In the genomic region with DNA sequence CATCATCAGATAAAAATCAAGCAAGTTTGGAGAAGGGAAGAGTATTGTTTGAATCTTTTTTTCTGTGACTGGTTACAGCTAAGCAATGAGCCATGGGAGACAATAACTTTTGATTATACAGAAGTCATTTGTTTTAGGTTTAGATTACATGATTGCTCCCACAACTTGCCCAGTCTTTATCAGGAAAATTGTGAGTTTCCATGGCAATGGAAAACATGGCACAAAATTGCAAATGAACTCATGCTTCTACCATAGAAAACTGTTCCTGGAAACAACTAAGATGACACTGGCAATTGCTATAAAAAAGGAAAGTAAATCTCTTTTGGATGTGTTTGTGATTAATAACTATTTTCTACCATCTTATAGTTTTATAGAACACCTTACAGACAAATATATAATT, we compare ENCODE assay signal across 17 cellular contexts.
DNase-seq lines count a peak whose midpoint lies in the region; ATAC-seq and TF ChIP-seq lines count a peak whose summit lies in the region.
"Had no signal": no experiment of that assay in that cellular context is flagged by ENCODE, and none has a peak within 500 bp of the region (broad histone marks: within the 10 kb centered on the region; RNA-seq: fewer than 3 reads in every experiment).

No MANE protein-coding gene starts in this region.

- BruUV-seq in PC-3 (replicated peaks; lab: Mats Ljungman, UMichigan): no TSS peak

- TF ChIP-seq EP300 in sigmoid colon (IDR thresholded peaks at IDR 0.05): no peak

- H3K9me3 ChIP-seq in PC-3 (ENCODE audit: low read length) (no peaks in the 10 kb centered on the region), sigmoid colon (no peaks in the 10 kb centered on the region)
- H3K9me3 ChIP-seq: BLaER1 treated with 17β-estradiol and CSF1 and Interleukin-3, amounts not matched to agents 10 nM and 100 nM had no signal

- H3K36me3 ChIP-seq in PC-3 (ENCODE audit: low read depth, low read length) (no peaks in the 10 kb centered on the region), sigmoid colon (no peaks in the 10 kb centered on the region)
- H3K36me3 ChIP-seq: BLaER1 treated with 17β-estradiol and CSF1 and Interleukin-3, amounts not matched to agents 10 nM and 100 nM had no signal

- H3K27ac ChIP-seq in PC-3 (ENCODE audit: low read length) (peak overlapping the region; percentile 69), sigmoid colon (no peak overlapping the region)
- H3K27ac ChIP-seq: BLaER1 treated with 17β-estradiol and CSF1 and Interleukin-3, amounts not matched to agents 10 nM and 100 nM; HL-60 had no signal

- POLR2A ChIA-PET in PC-3 (lab: Charles Lee; ENCODE audit: unreplicated experiment): no interaction called here

- no peaks in the 10 kb centered on the region for H3K9me2 ChIP-seq in PC-3 (replicated peaks; ENCODE audit: low read length)

- DNase-seq in Ammon's horn (ENCODE audit: low spot score) (peak; percentile 5), PC-3 (no peak), fibroblast of pulmonary artery (ENCODE audit: low read depth) (peak; percentile 17), stromal cell of bone marrow (ENCODE audit: low read depth) (peak; percentile 20), sigmoid colon (no peak)
- DNase-seq in activated naive CD4-positive, alpha-beta T cell treated with Interleukin-2 at 50 U/mL for 16 hours: no peak
- DNase-seq: 8988T; Calu3; CD8-positive, alpha-beta T cell; DMS79 treated with DMSO at 0.1 percent for 48 hours; GF-D8; HCEC 1CT had no signal

- no peak for TF ChIP-seq CTCF in PC-3 (conservative IDR thresholded peaks at IDR 0.05; ENCODE audit: low read depth, low read length)
- TF ChIP-seq CTCF in fibroblast of pulmonary artery (IDR thresholded peaks at IDR 0.05; ENCODE audit: low read length, missing control alignments): no peak
- TF ChIP-seq CTCF in sigmoid colon (IDR thresholded peaks at IDR 0.05): no peak

- H3K4me3 ChIP-seq in PC-3 (ENCODE audit: low read length): no peak overlapping the region
- no peak overlapping the region for H3K4me3 ChIP-seq in fibroblast of pulmonary artery (replicated peaks; ENCODE audit: low read depth, low read length)
- no peak overlapping the region for H3K4me3 ChIP-seq in sigmoid colon
- H3K4me3 ChIP-seq: BLaER1 treated with 17β-estradiol and CSF1 and Interleukin-3, amounts not matched to agents 10 nM and 100 nM; GM12878; GM23338 had no signal

- H4K20me1 ChIP-seq in PC-3 (ENCODE audit: low read length): no peaks in the 10 kb centered on the region
- H4K20me1 ChIP-seq: BLaER1 treated with 17β-estradiol and CSF1 and Interleukin-3, amounts not matched to agents 10 nM and 100 nM had no signal

- CTCF ChIA-PET in PC-3 (lab: Charles Lee): no interaction called here

- H3K4me1 ChIP-seq in PC-3 (ENCODE audit: insufficient read depth, low read length): peaks cover 45% of the 10 kb centered on the region
- H3K4me1 ChIP-seq in sigmoid colon: no peaks in the 10 kb centered on the region
- H3K4me1 ChIP-seq: BLaER1 treated with 17β-estradiol and CSF1 and Interleukin-3, amounts not matched to agents 10 nM and 100 nM had no signal

- intact Hi-C loops in PC-3 (cut with micrococcal nuclease) (loop anchor here (5.0 kb wide), 2 partner anchors 50 to 95 kb away; no protein-coding TSS in a partner anchor), sigmoid colon (cut with DNase I) (no loop called here)

- H3K79me2 ChIP-seq in PC-3 (ENCODE audit: low read length): no peaks in the 10 kb centered on the region

- no peak overlapping the region for H3K4me2 ChIP-seq in PC-3 (ENCODE audit: low read length)
- H3K4me2 ChIP-seq: BLaER1 treated with 17β-estradiol and CSF1 and Interleukin-3, amounts not matched to agents 10 nM and 100 nM; GM23338 had no signal

- H3F3A ChIP-seq in PC-3 (ENCODE audit: low read length, unreplicated experiment): peaks cover 8% of the 10 kb centered on the region

- H3K27me3 ChIP-seq in PC-3 (ENCODE audit: low read length): no peaks in the 10 kb centered on the region
- H3K27me3 ChIP-seq in sigmoid colon: no peaks in the 10 kb centered on the region
- H3K27me3 ChIP-seq: BLaER1 treated with 17β-estradiol and CSF1 and Interleukin-3, amounts not matched to agents 10 nM and 100 nM had no signal

- ATAC-seq in PC-3 (no peak), GM19035 (IDR thresholded peaks at IDR 0.05; ENCODE audit: unreplicated experiment) (no peak)
- ATAC-seq: CD8-positive, alpha-beta T cell; GM12878; GM23338 had no signal

- H3K9ac ChIP-seq in PC-3 (ENCODE audit: low read length): peak overlapping the region; percentile 1; the same call in 1 of the 2 replicates
- H3K9ac ChIP-seq: BLaER1 treated with 17β-estradiol and CSF1 and Interleukin-3, amounts not matched to agents 10 nM and 100 nM had no signal

- no peak for TF ChIP-seq POLR2A in sigmoid colon (IDR thresholded peaks at IDR 0.05)

- H2AFZ ChIP-seq in PC-3 (ENCODE audit: low read length): no peak overlapping the region
- H2AFZ ChIP-seq: GM23338 had no signal

Comparison
In these comparisons a context has a peak if more than half of its experiments do, and no peak if none do; other contexts are left out.
1. DNase-seq: peak in Ammon's horn (single experiment), fibroblast of pulmonary artery (single experiment) and stromal cell of bone marrow (single experiment); none in PC-3 (single experiment), activated naive CD4-positive, alpha-beta T cell treated with Interleukin-2 at 50 U/mL for 16 hours (single experiment) and sigmoid colon (single experiment).